26 cellular contexts compared by ENCODE assay signal in the genomic region with DNA sequence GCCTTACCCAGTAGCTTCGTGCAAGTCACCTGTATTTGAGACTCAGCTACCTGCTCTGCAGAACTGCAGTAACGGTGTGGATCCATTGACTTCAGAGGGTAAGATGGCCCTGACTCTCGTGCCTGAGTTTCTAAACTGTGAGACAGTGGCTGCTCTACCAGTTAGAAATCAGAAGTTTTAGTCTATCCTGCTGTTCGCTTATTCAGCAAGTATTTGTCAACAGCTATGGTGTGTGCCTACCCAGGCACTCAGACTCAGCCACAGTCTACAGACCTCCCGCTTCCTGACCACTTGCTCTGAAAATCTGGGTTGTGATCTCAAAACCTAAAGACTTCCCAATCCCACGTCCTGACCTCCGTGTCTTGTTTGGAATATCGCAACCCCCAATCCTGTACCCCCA. TPM values are rescaled to one million over a fixed set of nuclear protein-coding genes. Genes with fewer than 3 reads are reported as not detected.
"Had no signal": no experiment of that assay in that cellular context is flagged by ENCODE, and none has a peak within 500 bp of the region (broad histone marks: within the 10 kb centered on the region; RNA-seq: fewer than 3 reads in every experiment).

No MANE protein-coding gene starts in this region.

- H3K9me3 ChIP-seq: MG63, SJSA1 had no signal

- DNase-seq: Karpas-422, KG1, MG63, NCI-H1092, NCI-H1105 treated with DMSO at 0.1 percent for 48 hours, NCI-H1417 treated with DMSO at 0.1 percent for 48 hours, NCI-H146, NCI-H1694 treated with DMSO at 0.1 percent for 48 hours, NCI-H1930, NCI-H2081, NCI-H2107, NCI-H2171, NCI-H226, NCI-H446, NCI-H510A, NCI-H524 treated with DMSO at 0.1 percent for 48 hours, NCI-H69, NCI-H774, Right ventricle myocardium superior, RPMI8226, SIG-M5, SW 1271 had no signal

- H3K27me3 ChIP-seq: MG63, SJSA1 had no signal

- FAIRE-seq: RCC 7860 had no signal

- H3K4me3 ChIP-seq: MG63, SJSA1, SK-N-MC had no signal

- H3K36me3 ChIP-seq: MG63, SJSA1 had no signal

- H3K27ac ChIP-seq: SJSA1, SK-N-MC had no signal

- H3K4me1 ChIP-seq: SJSA1 had no signal

RNA-seq across cellular contexts. Expression of gene AQP3, which starts 13.5 kb away (rescaled TPM):
- total RNA-seq: SJSA1 had no signal

RNA-seq across cellular contexts. Expression of gene AQP7, which starts 31.5 kb away (rescaled TPM):
- total RNA-seq: HT1080, SJSA1 had no signal
